15 cellular contexts compared by ENCODE assay signal in the genomic region with DNA sequence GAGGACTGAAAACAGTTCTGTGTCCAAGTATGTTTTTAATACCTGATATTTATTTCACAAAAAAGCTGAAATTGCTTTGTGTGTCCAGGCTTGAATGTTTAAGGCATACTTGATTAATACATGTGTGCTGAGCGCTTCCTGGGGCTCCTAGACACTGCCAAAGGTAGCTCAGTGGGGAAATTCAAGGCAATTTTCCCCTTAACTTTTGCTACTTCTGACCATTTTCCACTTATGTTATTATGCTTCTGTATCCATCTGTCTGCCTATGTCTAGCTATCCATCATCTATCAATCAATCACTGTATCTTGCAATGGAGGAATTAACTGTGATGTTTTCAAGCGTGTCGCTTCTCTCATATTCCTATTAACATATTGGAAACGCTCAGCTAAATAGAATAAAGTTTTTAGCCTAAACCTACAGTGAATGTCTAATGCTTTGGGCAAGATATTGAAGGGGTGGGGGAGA. TPM values are rescaled to one million over a fixed set of nuclear protein-coding genes. Genes with fewer than 3 reads are reported as not detected.
DNase-seq lines count a peak whose midpoint lies in the region; ATAC-seq and TF ChIP-seq lines count a peak whose summit lies in the region.
"Had no signal": no experiment of that assay in that cellular context is flagged by ENCODE, and none has a peak within 500 bp of the region (broad histone marks: within the 10 kb centered on the region; RNA-seq: fewer than 3 reads in every experiment).

No MANE protein-coding gene starts in this region.

- no TSS peak for BruUV-seq in MCF 10A (replicated peaks; lab: Mats Ljungman, UMichigan)

- H3K27ac ChIP-seq in breast epithelium (peak overlapping the region; percentile 36 to 71), esophagus squamous epithelium (peak overlapping the region; percentile 66 to 80 (median 76)), neutrophil (peak overlapping the region; percentile 68), upper lobe of right lung (peak overlapping the region; percentile 53), WERI-Rb-1 (no peak overlapping the region)

- peaks cover 18% of the 10 kb centered on the region for H3K4me1 Mint-ChIP-seq in MCF 10A (ENCODE audit: insufficient read depth, unreplicated experiment)

- TF ChIP-seq POLR2A in breast epithelium (IDR thresholded peaks at IDR 0.05) (no peak), esophagus squamous epithelium (IDR thresholded peaks at IDR 0.05) (no peak)

- no peak overlapping the region for H3K4me3 ChIP-seq in breast epithelium
- no peak overlapping the region for H3K4me3 ChIP-seq in esophagus squamous epithelium
- H3K4me3 ChIP-seq in neutrophil (ENCODE audit: low read depth in 1 of 2, low read length in 1 of 2), result peak overlapping the region in 1 of 2 experiments; percentile 19
- peak overlapping the region; percentile 28 for H3K4me3 ChIP-seq in upper lobe of right lung
- no peak overlapping the region for H3K4me3 ChIP-seq in WERI-Rb-1 (ENCODE audit: low read depth, low read length)

- TF ChIP-seq CTCF in breast epithelium (IDR thresholded peaks at IDR 0.05) (no peak), MCF 10A (IDR thresholded peaks at IDR 0.05; ENCODE audit: unreplicated experiment) (no peak), esophagus squamous epithelium (IDR thresholded peaks at IDR 0.05) (no peak), neutrophil (IDR thresholded peaks at IDR 0.05) (no peak), upper lobe of right lung (IDR thresholded peaks at IDR 0.05) (no peak), WERI-Rb-1 (IDR thresholded peaks at IDR 0.05; ENCODE audit: low read depth, low read length) (no peak)

- no peaks in the 10 kb centered on the region for H3K4me1 ChIP-seq in breast epithelium
- peaks cover 17 to 47% (median 25%) of the 10 kb centered on the region in 3 donors for H3K4me1 ChIP-seq in esophagus squamous epithelium
- H3K4me1 ChIP-seq in neutrophil (ENCODE audit: control insufficient read depth in 1 of 2, insufficient read depth in 1 of 2, low read depth in 1 of 2, low read length in 1 of 2), result peaks cover 24 to 34% of the 10 kb centered on the region in 2 experiments
- H3K4me1 ChIP-seq in upper lobe of right lung, result peaks cover 35% of the 10 kb centered on the region

- intact Hi-C loops in breast epithelium (cut with DNase I; ENCODE audit: low total_unique reads) (no loop called here), MCF 10A (cut with micrococcal nuclease) (no loop called here), esophagus squamous epithelium (cut with DNase I) (no loop called here), upper lobe of right lung (cut with DNase I) (no loop called here)

- WGBS in esophagus squamous epithelium, 2 donors, result 84 to 95% methylated on average over 4 of the region's 4 CpGs

- no peaks in the 10 kb centered on the region for H3K9me3 ChIP-seq in breast epithelium
- H3K9me3 ChIP-seq in esophagus squamous epithelium, result no peaks in the 10 kb centered on the region
- no peaks in the 10 kb centered on the region for H3K9me3 ChIP-seq in neutrophil
- H3K9me3 ChIP-seq in upper lobe of right lung, result no peaks in the 10 kb centered on the region
- H3K9me3 ChIP-seq in WERI-Rb-1 (ENCODE audit: severe bottlenecking), result no peaks in the 10 kb centered on the region

- H3K36me3 ChIP-seq in breast epithelium (no peaks in the 10 kb centered on the region), esophagus squamous epithelium (no peaks in the 10 kb centered on the region), neutrophil (no peaks in the 10 kb centered on the region), upper lobe of right lung (no peaks in the 10 kb centered on the region), WERI-Rb-1 (no peaks in the 10 kb centered on the region)

- no peak for DNase-seq in breast epithelium (ENCODE audit: low spot score in 2 of 2)
- no peak for DNase-seq in MCF 10A (ENCODE audit: unreplicated experiment)
- DNase-seq in esophagus squamous epithelium (lab: John Stamatoyannopoulos, UW), result no peak
- no peak for DNase-seq in upper lobe of right lung
- DNase-seq in WERI-Rb-1, result no peak
- no peak for DNase-seq in D341Med (ENCODE audit: low spot score)
- no peak for DNase-seq in islet precursor cell
- DNase-seq: activated CD4-positive, alpha-beta memory T cell treated with anti-CD3 and anti-CD28 coated beads for 36 hours; activated naive CD4-positive, alpha-beta T cell; central memory CD4-positive, alpha-beta T cell; KBM-7; NCI-H1694; NCI-H748 treated with DMSO at 0.1 percent for 48 hours; T1000 had no signal

- no peaks in the 10 kb centered on the region for H3K27me3 Mint-ChIP-seq in MCF 10A (ENCODE audit: insufficient read depth, unreplicated experiment)
- H3K27me3 Mint-ChIP-seq: activated CD4-positive, alpha-beta memory T cell treated with anti-CD3 and anti-CD28 coated beads for 36 hours had no signal

- ATAC-seq in upper lobe of right lung, result no peak

- H3K4me3 Mint-ChIP-seq in MCF 10A (ENCODE audit: unreplicated experiment), result no peak overlapping the region
- H3K4me3 Mint-ChIP-seq: activated CD4-positive, alpha-beta memory T cell treated with anti-CD3 and anti-CD28 coated beads for 36 hours had no signal

- no peaks in the 10 kb centered on the region for H3K36me3 Mint-ChIP-seq in MCF 10A (ENCODE audit: insufficient read depth, unreplicated experiment)
- H3K36me3 Mint-ChIP-seq: activated CD4-positive, alpha-beta memory T cell treated with anti-CD3 and anti-CD28 coated beads for 36 hours had no signal

- H3K27me3 ChIP-seq in breast epithelium, result no peaks in the 10 kb centered on the region
- H3K27me3 ChIP-seq in esophagus squamous epithelium, result no peaks in the 10 kb centered on the region
- H3K27me3 ChIP-seq in neutrophil, result no peaks in the 10 kb centered on the region
- no peaks in the 10 kb centered on the region for H3K27me3 ChIP-seq in upper lobe of right lung
- H3K27me3 ChIP-seq in WERI-Rb-1 (ENCODE audit: insufficient read depth, low read depth, severe bottlenecking), result no peaks in the 10 kb centered on the region

- POLR2A ChIA-PET in MCF 10A (lab: Yijun Ruan, JAX), result interaction anchor here (0.6 to 2.0 kb wide), 8 partner anchors 10 to 427 kb away, joined by 3 to 25 read pairs (median 3); partner anchors contain the start of gene KLF6

- no peaks in the 10 kb centered on the region for H3K9me3 Mint-ChIP-seq in MCF 10A (ENCODE audit: unreplicated experiment)
- H3K9me3 Mint-ChIP-seq: activated CD4-positive, alpha-beta memory T cell treated with anti-CD3 and anti-CD28 coated beads for 36 hours had no signal

- no peak overlapping the region for H3K27ac Mint-ChIP-seq in MCF 10A (ENCODE audit: low read depth, unreplicated experiment)
- H3K27ac Mint-ChIP-seq: activated CD4-positive, alpha-beta memory T cell treated with anti-CD3 and anti-CD28 coated beads for 36 hours had no signal

- CTCF ChIA-PET in MCF 10A (lab: Yijun Ruan, JAX), result no interaction called here

RNA-seq across cellular contexts. Expression of gene KLF6, which starts 34.6 kb away (rescaled TPM):
- total RNA-seq in breast epithelium (100 to 1,000 TPM; 132 to 347 (median 186) TPM), MCF 10A (2022) (253 and 282 TPM in 2 replicates), esophagus squamous epithelium (10 to 100 TPM; 39.6 to 91.2 (median 74.2) TPM), upper lobe of right lung (247 TPM)
